In genomic region chr19:5963855-5964254, GRCh38 we compare ENCODE assay signal across 1 cellular context.
TF ChIP-seq lines count a peak whose summit lies in the region.

No MANE protein-coding gene starts in this region.

TF ChIP-seq in HepG2, 621 proteins besides CTCF, POLR2A, EP300 and RAD21:
- TF ChIP-seq HIVEP1 (CRISPR knock-in tag; IDR thresholded peaks at IDR 0.05) (0 out of 2 replicates have a peak, but pooled peaks have one; percentile 19), UBTF (CRISPR knock-in tag; IDR thresholded peaks at IDR 0.05) (0 out of 2 replicates have a peak, but pooled peaks have one; percentile 24), ZNF598 (CRISPR knock-in tag; IDR thresholded peaks at IDR 0.05; ENCODE audit: borderline replicate concordance) (peak; percentile 36; the same call in 1 of the 2 replicates), TOE1 (CRISPR knock-in tag; IDR thresholded peaks at IDR 0.05) (no peak), WIZ (CRISPR knock-in tag; IDR thresholded peaks at IDR 0.05) (no peak), EEA1 (CRISPR knock-in tag; IDR thresholded peaks at IDR 0.05; ENCODE audit: borderline replicate concordance) (no peak), ZNF687 (CRISPR knock-in tag; IDR thresholded peaks at IDR 0.05) (peak; percentile 61), ZNF563 (CRISPR knock-in tag; IDR thresholded peaks at IDR 0.05) (peak; percentile 42; the same call in 1 of the 2 replicates), KDM5B (CRISPR knock-in tag; IDR thresholded peaks at IDR 0.05; ENCODE audit: borderline replicate concordance) (0 out of 2 replicates have a peak, but pooled peaks have one; percentile 20), ZNF776 (CRISPR knock-in tag; IDR thresholded peaks at IDR 0.05) (0 out of 2 replicates have a peak, but pooled peaks have one; percentile 50)
